In genomic region chr4:128573781-128574508, GRCh38 we compare ENCODE assay signal across 9 cellular contexts.
A peak's percentile ranks its signal among the peaks of the same experiment; 100 is the strongest.
DNase-seq lines count a peak whose midpoint lies in the region; ATAC-seq, FAIRE-seq and TF ChIP-seq lines count a peak whose summit lies in the region.
"Had no signal": no experiment of that assay in that cellular context is flagged by ENCODE, and none has a peak within 500 bp of the region (broad histone marks: within the 10 kb centered on the region; RNA-seq: fewer than 3 reads in every experiment).

No MANE protein-coding gene starts in this region.

- intact Hi-C loops in Right ventricle myocardium inferior (cut with DNase I): loop anchor here (5.0 kb wide), 1 partner anchor 78 kb away; no protein-coding TSS in a partner anchor

- H3K4me1 ChIP-seq in cardiac muscle cell (ENCODE audit: low read depth): peaks cover 12% of the 10 kb centered on the region

- no peak for TF ChIP-seq POLR2A in GM12891 (IDR thresholded peaks at IDR 0.05; ENCODE audit: low read depth, low read length)

- H3K4me3 ChIP-seq in cardiac muscle cell: no peak overlapping the region
- no peak overlapping the region for H3K4me3 ChIP-seq in choroid plexus epithelial cell (ENCODE audit: low read depth, low read length)
- H3K4me3 ChIP-seq: SJCRH30 had no signal

- no peaks in the 10 kb centered on the region for H3K9me3 ChIP-seq in cardiac muscle cell (ENCODE audit: low read depth)
- no peaks in the 10 kb centered on the region for H3K9me3 ChIP-seq in T-helper 17 cell (ENCODE audit: control insufficient read depth, low read length, poor library complexity, severe bottlenecking)
- H3K9me3 ChIP-seq: SJCRH30 had no signal

- no peak overlapping the region for H3K4me3 Mint-ChIP-seq in T-helper 17 cell

- peaks cover 8% of the 10 kb centered on the region for H3K27me3 ChIP-seq in cardiac muscle cell
- H3K27me3 ChIP-seq: SJCRH30 had no signal

- no peak overlapping the region for H3K27ac ChIP-seq in cardiac muscle cell

- DNase-seq in cardiac muscle cell (ENCODE audit: low read depth in 1 of 2, low spot score in 1 of 2): peak; percentile 74 to 80
- no peak for DNase-seq in Right ventricle myocardium inferior (ENCODE audit: missing footprints)
- peak; percentile 85 for DNase-seq in choroid plexus epithelial cell (ENCODE audit: low read depth)
- no peak for DNase-seq in left lobe of liver (ENCODE audit: low spot score)
- no peak for DNase-seq in GM12891 (ENCODE audit: insufficient read length, low spot score)
- no peak for DNase-seq in T-helper 17 cell

- H3K27me3 Mint-ChIP-seq in T-helper 17 cell: peaks cover 25% of the 10 kb centered on the region

- peaks cover 2% of the 10 kb centered on the region for H3K36me3 Mint-ChIP-seq in T-helper 17 cell (ENCODE audit: low read depth)

- FAIRE-seq in GM12891 (lab: Jason Lieb, UNC): no peak

- no peak for ATAC-seq in Right ventricle myocardium inferior
- ATAC-seq in left lobe of liver: peak; percentile 91
- no peak for ATAC-seq in HG03280 (IDR thresholded peaks at IDR 0.05; ENCODE audit: unreplicated experiment)
- ATAC-seq in T-helper 17 cell: no peak
- ATAC-seq in GM21717 (IDR thresholded peaks at IDR 0.05; ENCODE audit: unreplicated experiment): no peak

- H3K36me3 ChIP-seq in cardiac muscle cell: no peaks in the 10 kb centered on the region
- H3K36me3 ChIP-seq: SJCRH30 had no signal

- no peak overlapping the region for H3K27ac Mint-ChIP-seq in T-helper 17 cell

- H3K4me1 Mint-ChIP-seq in T-helper 17 cell: no peaks in the 10 kb centered on the region

- TF ChIP-seq CTCF in cardiac muscle cell (IDR thresholded peaks at IDR 0.05; ENCODE audit: low read depth, low read length): no peak
- no peak for TF ChIP-seq CTCF in choroid plexus epithelial cell (conservative IDR thresholded peaks at IDR 0.05; ENCODE audit: low read depth, low read length)

TF ChIP-seq in GM12891, 5 proteins besides CTCF, POLR2A, EP300 and RAD21:
- no peak for TF ChIP-seq SPI1 (IDR thresholded peaks at IDR 0.05; ENCODE audit: low read depth, low read length)
- no peak for TF ChIP-seq TAF1 (IDR thresholded peaks at IDR 0.05; ENCODE audit: low read depth, low read length)
- TF ChIP-seq POU2F2 (IDR thresholded peaks at IDR 0.05; ENCODE audit: low read depth, low read length): no peak
- TF ChIP-seq POLR2AphosphoS5 (IDR thresholded peaks at IDR 0.05; ENCODE audit: low read depth, low read length): no peak
- TF ChIP-seq PAX5 (IDR thresholded peaks at IDR 0.05; ENCODE audit: insufficient read depth, low read length, severe bottlenecking): no peak

Comparison
In these comparisons a context has a peak if more than half of its experiments do, and no peak if none do; other contexts are left out.
1. DNase-seq: peak in cardiac muscle cell (2 of 2) and choroid plexus epithelial cell (single experiment); none in Right ventricle myocardium inferior (single experiment), left lobe of liver (single experiment), GM12891 (single experiment) and T-helper 17 cell (0 of 3).